16 cellular contexts compared by ENCODE assay signal in the genomic region with DNA sequence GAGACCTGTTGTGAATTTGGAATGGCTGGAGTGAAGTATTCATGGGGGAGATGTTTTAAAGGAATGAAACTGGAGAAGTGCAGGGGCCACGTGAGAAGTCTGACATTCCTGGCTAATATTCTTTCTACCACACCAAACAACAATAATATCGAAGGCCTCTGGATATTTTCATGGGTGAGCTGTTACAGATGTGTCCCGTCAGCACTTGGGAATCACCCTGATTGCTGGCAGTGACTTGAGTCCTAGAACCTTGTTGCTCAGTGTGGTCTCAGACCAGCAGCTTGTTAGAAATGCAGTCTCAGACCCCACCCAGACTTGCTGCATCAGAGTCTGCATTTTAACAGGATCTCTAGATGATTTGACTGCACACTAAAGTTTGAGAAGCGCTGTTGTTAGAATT.
A peak's percentile ranks its signal among the peaks of the same experiment; 100 is the strongest.
DNase-seq lines count a peak whose midpoint lies in the region; ATAC-seq and TF ChIP-seq lines count a peak whose summit lies in the region.
"Had no signal": no experiment of that assay in that cellular context is flagged by ENCODE, and none has a peak within 500 bp of the region (broad histone marks: within the 10 kb centered on the region; RNA-seq: fewer than 3 reads in every experiment).

No MANE protein-coding gene starts in this region.

- DNase-seq in WTC11 (ENCODE audit: low spot score) (no peak), fibroblast of villous mesenchyme (ENCODE audit: low read depth) (peak; percentile 31), kidney glomerular epithelial cell (lab: John Stamatoyannopoulos, UW) (peak; percentile 30), cerebellum (ENCODE audit: low spot score) (no peak)
- DNase-seq: CD8-positive, alpha-beta T cell; DMS79; MM.1S; NCI-H1092 treated with DMSO at 0.1 percent for 48 hours; NCI-H2081 treated with DMSO at 0.1 percent for 48 hours; NCI-H510A; NCI-H774; RPMI8226; SJCRH30 had no signal

- no peak overlapping the region for H3K4me3 ChIP-seq in fibroblast of villous mesenchyme (ENCODE audit: low read depth, low read length)
- H3K4me3 ChIP-seq: SJCRH30 had no signal

- H3K27me3 Mint-ChIP-seq in WTC11 (ENCODE audit: low read depth): no peaks in the 10 kb centered on the region
- no peaks in the 10 kb centered on the region for H3K27me3 Mint-ChIP-seq in stimulated activated memory B cell treated with anti-CD40 and anti-IgM and Interleukin-4, amounts not matched to agents 10 μg/mL and 1 μg/mL and 100 μg/mL, for 72 hours

- POLR2A ChIA-PET in WTC11 (lab: Charles Lee): no interaction called here

- no peak overlapping the region for H3K27ac Mint-ChIP-seq in WTC11
- peak overlapping the region; percentile 48 for H3K27ac Mint-ChIP-seq in stimulated activated memory B cell treated with anti-CD40 and anti-IgM and Interleukin-4, amounts not matched to agents 10 μg/mL and 1 μg/mL and 100 μg/mL, for 72 hours
- H3K27ac Mint-ChIP-seq: CD8-positive, alpha-beta T cell had no signal

- peaks cover 8% of the 10 kb centered on the region; the same call in 1 of the 2 replicates for H3K9me3 Mint-ChIP-seq in WTC11
- no peaks in the 10 kb centered on the region for H3K9me3 Mint-ChIP-seq in stimulated activated memory B cell treated with anti-CD40 and anti-IgM and Interleukin-4, amounts not matched to agents 10 μg/mL and 1 μg/mL and 100 μg/mL, for 72 hours
- H3K9me3 Mint-ChIP-seq: CD8-positive, alpha-beta T cell had no signal

- H3K36me3 Mint-ChIP-seq in WTC11: no peaks in the 10 kb centered on the region
- H3K36me3 Mint-ChIP-seq in stimulated activated memory B cell treated with anti-CD40 and anti-IgM and Interleukin-4, amounts not matched to agents 10 μg/mL and 1 μg/mL and 100 μg/mL, for 72 hours: peaks cover 22% of the 10 kb centered on the region
- H3K36me3 Mint-ChIP-seq: CD8-positive, alpha-beta T cell had no signal

- peaks cover 16% of the 10 kb centered on the region for H3K4me1 Mint-ChIP-seq in WTC11
- peaks cover 61% of the 10 kb centered on the region for H3K4me1 Mint-ChIP-seq in stimulated activated memory B cell treated with anti-CD40 and anti-IgM and Interleukin-4, amounts not matched to agents 10 μg/mL and 1 μg/mL and 100 μg/mL, for 72 hours

- TF ChIP-seq CTCF in WTC11 (IDR thresholded peaks at IDR 0.05): no peak
- TF ChIP-seq CTCF in fibroblast of villous mesenchyme (IDR thresholded peaks at IDR 0.05; ENCODE audit: insufficient read depth, low read depth, low read length): no peak

- no peak overlapping the region for H3K4me3 Mint-ChIP-seq in WTC11
- no peak overlapping the region for H3K4me3 Mint-ChIP-seq in stimulated activated memory B cell treated with anti-CD40 and anti-IgM and Interleukin-4, amounts not matched to agents 10 μg/mL and 1 μg/mL and 100 μg/mL, for 72 hours
- H3K4me3 Mint-ChIP-seq: CD8-positive, alpha-beta T cell had no signal

- CTCF ChIA-PET in WTC11 (lab: Charles Lee): no interaction called here

- 0 out of 2 replicates have a peak, but pooled peaks have one; percentile 16 for ATAC-seq in WTC11
- no peak for ATAC-seq in stimulated activated memory B cell treated with anti-CD40 and anti-IgM and Interleukin-4, amounts not matched to agents 10 μg/mL and 1 μg/mL and 100 μg/mL, for 72 hours
- ATAC-seq in GM21390 (IDR thresholded peaks at IDR 0.05; ENCODE audit: unreplicated experiment): no peak
- no peak for ATAC-seq in HG02973 (IDR thresholded peaks at IDR 0.05; ENCODE audit: unreplicated experiment)
- ATAC-seq: CD8-positive, alpha-beta T cell had no signal

TF ChIP-seq in WTC11, 78 proteins besides CTCF, POLR2A, EP300 and RAD21:
- TF ChIP-seq, protein P1, sequence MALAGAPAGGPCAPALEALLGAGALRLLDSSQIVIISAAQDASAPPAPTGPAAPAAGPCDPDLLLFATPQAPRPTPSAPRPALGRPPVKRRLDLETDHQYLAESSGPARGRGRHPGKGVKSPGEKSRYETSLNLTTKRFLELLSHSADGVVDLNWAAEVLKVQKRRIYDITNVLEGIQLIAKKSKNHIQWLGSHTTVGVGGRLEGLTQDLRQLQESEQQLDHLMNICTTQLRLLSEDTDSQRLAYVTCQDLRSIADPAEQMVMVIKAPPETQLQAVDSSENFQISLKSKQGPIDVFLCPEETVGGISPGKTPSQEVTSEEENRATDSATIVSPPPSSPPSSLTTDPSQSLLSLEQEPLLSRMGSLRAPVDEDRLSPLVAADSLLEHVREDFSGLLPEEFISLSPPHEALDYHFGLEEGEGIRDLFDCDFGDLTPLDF (CRISPR knock-in tag; IDR thresholded peaks at IDR 0.05): no peak
- no peak for TF ChIP-seq JUN (CRISPR knock-in tag; IDR thresholded peaks at IDR 0.05)

Comparison
In these comparisons a context has a peak if more than half of its experiments do, and no peak if none do; other contexts are left out.
1. DNase-seq: peak in fibroblast of villous mesenchyme (single experiment) and kidney glomerular epithelial cell (single experiment); none in WTC11 (single experiment) and cerebellum (single experiment).